ENCODE assay signal across 15 cellular contexts in the genomic region with DNA sequence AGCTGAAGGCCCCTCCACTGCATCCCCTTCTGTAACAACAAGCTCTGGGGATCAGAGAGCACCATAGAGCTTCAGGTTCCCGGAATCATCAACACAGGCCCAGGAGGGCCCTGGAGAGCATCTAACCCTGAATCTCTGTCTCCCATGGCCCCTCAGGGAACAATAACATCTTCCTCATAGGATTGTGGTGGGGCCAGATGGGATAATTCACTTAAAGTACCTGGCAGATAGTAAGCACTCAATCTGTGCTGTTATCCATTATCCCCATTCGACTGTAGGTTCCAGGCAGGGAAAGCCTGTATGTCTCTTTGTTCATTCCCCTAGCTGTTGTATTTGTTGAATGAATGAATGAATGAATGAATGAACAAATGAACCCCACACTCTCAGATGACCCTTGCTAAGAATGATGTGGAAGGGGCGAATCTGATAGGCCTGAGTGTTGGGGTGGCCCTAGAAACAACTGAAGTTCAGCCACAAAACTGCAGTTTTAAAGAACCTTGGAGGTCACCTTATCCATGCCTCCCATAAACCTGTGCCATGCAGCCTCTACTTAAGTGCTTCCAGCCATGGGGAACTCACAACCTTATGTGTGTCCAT. TPM values are rescaled to one million over a fixed set of nuclear protein-coding genes. Genes with fewer than 3 reads are reported as not detected.
DNase-seq lines count a peak whose midpoint lies in the region; ATAC-seq lines count a peak whose summit lies in the region.
"Had no signal": no experiment of that assay in that cellular context is flagged by ENCODE, and none has a peak within 500 bp of the region (broad histone marks: within the 10 kb centered on the region; RNA-seq: fewer than 3 reads in every experiment).

No MANE protein-coding gene starts in this region.

- peaks cover 38% of the 10 kb centered on the region for H3K36me3 Mint-ChIP-seq in activated T-cell treated with anti-CD3 and anti-CD28 coated beads, Interleukin-2, amount 50 U/mL, for 4 hours (ENCODE audit: insufficient read depth)
- peaks cover 51% of the 10 kb centered on the region for H3K36me3 Mint-ChIP-seq in activated naive CD8-positive, alpha-beta T cell treated with anti-CD3 and anti-CD28 coated beads, Interleukin-2, amount 10 ng/mL, durations not matched to agents 7 days and 5 days
- H3K36me3 Mint-ChIP-seq in stimulated activated memory B cell treated with anti-CD40 and anti-IgM and Interleukin-4, amounts not matched to agents 10 μg/mL and 1 μg/mL and 100 μg/mL, for 72 hours, result peaks cover 94% of the 10 kb centered on the region

- no peaks in the 10 kb centered on the region for H3K9me3 Mint-ChIP-seq in activated T-cell treated with anti-CD3 and anti-CD28 coated beads, Interleukin-2, amount 50 U/mL, for 4 hours
- H3K9me3 Mint-ChIP-seq in activated naive CD8-positive, alpha-beta T cell treated with anti-CD3 and anti-CD28 coated beads, Interleukin-2, amount 10 ng/mL, durations not matched to agents 7 days and 5 days, result no peaks in the 10 kb centered on the region
- H3K9me3 Mint-ChIP-seq in stimulated activated memory B cell treated with anti-CD40 and anti-IgM and Interleukin-4, amounts not matched to agents 10 μg/mL and 1 μg/mL and 100 μg/mL, for 72 hours, result no peaks in the 10 kb centered on the region

- H3K4me3 Mint-ChIP-seq in activated T-cell treated with anti-CD3 and anti-CD28 coated beads, Interleukin-2, amount 50 U/mL, for 4 hours, result peak overlapping the region; percentile 57
- peak overlapping the region; percentile 86 for H3K4me3 Mint-ChIP-seq in activated naive CD8-positive, alpha-beta T cell treated with anti-CD3 and anti-CD28 coated beads, Interleukin-2, amount 10 ng/mL, durations not matched to agents 7 days and 5 days
- H3K4me3 Mint-ChIP-seq in stimulated activated memory B cell treated with anti-CD40 and anti-IgM and Interleukin-4, amounts not matched to agents 10 μg/mL and 1 μg/mL and 100 μg/mL, for 72 hours, result peak overlapping the region; percentile 69

- DNase-seq in activated T-cell treated with anti-CD3 and anti-CD28 coated beads, Interleukin-2, amount 50 U/mL, for 4 hours, result no peak
- no peak for DNase-seq in activated T-cell treated with anti-CD3 and anti-CD28 coated beads, Interleukin-2, amount 50 U/mL, for 1 hour
- DNase-seq in NCI-H524 treated with DMSO at 0.1 percent for 48 hours (lab: John Stamatoyannopoulos, UW), result peak; percentile 53
- DNase-seq in activated naive CD8-positive, alpha-beta T cell treated with anti-CD3 and anti-CD28 coated beads, Interleukin-2, amount 10 ng/mL, durations not matched to agents 7 days and 5 days, result no peak
- no peak for DNase-seq in NCI-H1092 treated with DMSO at 0.1 percent for 48 hours (lab: John Stamatoyannopoulos, UW)
- DNase-seq in germinal center (ENCODE audit: low spot score), result no peak
- DNase-seq: activated gamma-delta T cell, foreskin melanocyte, NCI-H2227 treated with DMSO at 0.1 percent for 48 hours, testis had no signal

- POLR2A ChIA-PET in activated naive CD8-positive, alpha-beta T cell treated with anti-CD3 and anti-CD28 coated beads, Interleukin-2, amount 10 ng/mL, durations not matched to agents 7 days and 5 days (lab: Charles Lee), result interaction anchor here (0.7 to 11.7 kb wide), 10 partner anchors 9 to 189 kb away, joined by 3 to 284 read pairs (median 7); a partner anchor contains a TSS

- ATAC-seq in activated T-cell treated with anti-CD3 and anti-CD28 coated beads, Interleukin-2, amount 50 U/mL, for 4 hours, result no peak
- no peak for ATAC-seq in activated naive CD8-positive, alpha-beta T cell treated with anti-CD3 and anti-CD28 coated beads, Interleukin-2, amount 10 ng/mL, durations not matched to agents 7 days and 5 days (ENCODE audit: low read depth)
- no peak for ATAC-seq in stimulated activated memory B cell treated with anti-CD40 and anti-IgM and Interleukin-4, amounts not matched to agents 10 μg/mL and 1 μg/mL and 100 μg/mL, for 72 hours
- no peak for ATAC-seq in GM21447 (IDR thresholded peaks at IDR 0.05; ENCODE audit: unreplicated experiment)
- ATAC-seq: SK-N-SH treated with all-trans-retinoic acid at 6 μM for 48 hours had no signal

- peak overlapping the region; percentile 96 for H3K27ac Mint-ChIP-seq in activated naive CD8-positive, alpha-beta T cell treated with anti-CD3 and anti-CD28 coated beads, Interleukin-2, amount 10 ng/mL, durations not matched to agents 7 days and 5 days
- peak overlapping the region; percentile 90 for H3K27ac Mint-ChIP-seq in stimulated activated memory B cell treated with anti-CD40 and anti-IgM and Interleukin-4, amounts not matched to agents 10 μg/mL and 1 μg/mL and 100 μg/mL, for 72 hours

- H3K27me3 Mint-ChIP-seq in activated T-cell treated with anti-CD3 and anti-CD28 coated beads, Interleukin-2, amount 50 U/mL, for 4 hours (ENCODE audit: low read depth), result no peaks in the 10 kb centered on the region
- no peaks in the 10 kb centered on the region for H3K27me3 Mint-ChIP-seq in activated naive CD8-positive, alpha-beta T cell treated with anti-CD3 and anti-CD28 coated beads, Interleukin-2, amount 10 ng/mL, durations not matched to agents 7 days and 5 days
- H3K27me3 Mint-ChIP-seq in stimulated activated memory B cell treated with anti-CD40 and anti-IgM and Interleukin-4, amounts not matched to agents 10 μg/mL and 1 μg/mL and 100 μg/mL, for 72 hours, result no peaks in the 10 kb centered on the region

- peaks cover 94% of the 10 kb centered on the region for H3K4me1 Mint-ChIP-seq in activated T-cell treated with anti-CD3 and anti-CD28 coated beads, Interleukin-2, amount 50 U/mL, for 4 hours (ENCODE audit: low read depth)
- peaks cover 88% of the 10 kb centered on the region for H3K4me1 Mint-ChIP-seq in activated naive CD8-positive, alpha-beta T cell treated with anti-CD3 and anti-CD28 coated beads, Interleukin-2, amount 10 ng/mL, durations not matched to agents 7 days and 5 days
- H3K4me1 Mint-ChIP-seq in stimulated activated memory B cell treated with anti-CD40 and anti-IgM and Interleukin-4, amounts not matched to agents 10 μg/mL and 1 μg/mL and 100 μg/mL, for 72 hours, result peaks cover 96% of the 10 kb centered on the region

RNA-seq across cellular contexts. Expression of a gene that starts 14.5 kb away (rescaled TPM):
- total RNA-seq in activated T-cell treated with anti-CD3 and anti-CD28 coated beads, Interleukin-2, amount 50 U/mL, for 4 hours, result 10 to 100 TPM; 68.3 to 97.3 (median 86.8) TPM
- 100 to 1,000 TPM; 474 to 485 TPM for total RNA-seq in activated naive CD8-positive, alpha-beta T cell treated with anti-CD3 and anti-CD28 coated beads, Interleukin-2, amount 10 ng/mL, durations not matched to agents 7 days and 5 days
- total RNA-seq: osteocyte had no signal

RNA-seq across cellular contexts. Expression of a gene that starts 19.7 kb away (rescaled TPM):
- 1 to 10 TPM; 2.0 to 2.9 (median 2.3) TPM for total RNA-seq in activated T-cell treated with anti-CD3 and anti-CD28 coated beads, Interleukin-2, amount 50 U/mL, for 4 hours
- under 1 TPM in 1 of 2 experiments, not detected in 1; 0.26 TPM for total RNA-seq in activated naive CD8-positive, alpha-beta T cell treated with anti-CD3 and anti-CD28 coated beads, Interleukin-2, amount 10 ng/mL, durations not matched to agents 7 days and 5 days
- total RNA-seq: HT-29 had no signal

Comparison
In these comparisons a context has a peak if more than half of its experiments do, and no peak if none do; other contexts are left out.
1. RNA of a gene that starts 14.5 kb away (total RNA-seq): 474 to 485 TPM in activated naive CD8-positive, alpha-beta T cell treated with anti-CD3 and anti-CD28 coated beads, Interleukin-2, amount 10 ng/mL, durations not matched to agents 7 days and 5 days; 68.3 to 97.3 TPM in activated T-cell treated with anti-CD3 and anti-CD28 coated beads, Interleukin-2, amount 50 U/mL, for 4 hours; every median in the first group is over 4 times any median in the second.
2. Peak in every context shown above with its lines, with median percentiles within 50 percentile points of each other: H3K4me3 Mint-ChIP-seq.